ENCODE assay signal across 18 cellular contexts in genomic region chr20:44620030-44620429, GRCh38.
"Had no signal": no experiment of that assay in that cellular context is flagged by ENCODE, and none has a peak within 500 bp of the region (broad histone marks: within the 10 kb centered on the region; RNA-seq: fewer than 3 reads in every experiment).

No MANE protein-coding gene starts in this region.

- H3K36me3 Mint-ChIP-seq: natural killer cell treated with Interleukin-12 subunit alpha and Interleukin-12 subunit beta and Interleukin-15 and Interleukin-18, amount 100 ng/mL, for 72 hours had no signal

- H3K4me2 ChIP-seq: hepatocyte, smooth muscle cell had no signal

- DNase-seq: activated CD4-positive, alpha-beta T cell treated with anti-CD3 and anti-CD28 coated beads, Interleukin-2, amount 50 U/mL, for 1 hour; activated CD4-positive, CD25-positive, alpha-beta regulatory T cell; activated effector memory CD4-positive, alpha-beta T cell treated with anti-CD3 and anti-CD28 coated beads, Interleukin-2, amount 50 U/mL, for 16 hours; activated T-cell treated with anti-CD3 and anti-CD28 coated beads, Interleukin-2, amount 50 U/mL, for 1 hour; islet precursor cell; occipital lobe; stomach; testis; upper lobe of left lung had no signal

- H3K4me3 ChIP-seq: cardiac muscle cell, esophagus muscularis mucosa, hepatocyte, mucosa of descending colon, prostate gland, smooth muscle cell, stomach, testis, upper lobe of left lung had no signal

- H3K27me3 Mint-ChIP-seq: natural killer cell treated with Interleukin-12 subunit alpha and Interleukin-12 subunit beta and Interleukin-15 and Interleukin-18, amount 100 ng/mL, for 72 hours had no signal

- H3K9me3 Mint-ChIP-seq: natural killer cell treated with Interleukin-12 subunit alpha and Interleukin-12 subunit beta and Interleukin-15 and Interleukin-18, amount 100 ng/mL, for 72 hours had no signal

- H3K36me3 ChIP-seq: cardiac muscle cell, prostate gland had no signal

- H3K9me3 ChIP-seq: mucosa of descending colon, prostate gland, stomach, testis had no signal

- H3K4me3 Mint-ChIP-seq: natural killer cell treated with Interleukin-12 subunit alpha and Interleukin-12 subunit beta and Interleukin-15 and Interleukin-18, amount 100 ng/mL, for 72 hours had no signal

- H3K27ac ChIP-seq: cardiac muscle cell, esophagus muscularis mucosa, hepatocyte, prostate gland, stomach, testis, upper lobe of left lung had no signal

- H3K4me1 ChIP-seq: prostate gland had no signal

- ATAC-seq: activated naive CD4-positive, alpha-beta T cell treated with anti-CD3 and anti-CD28 coated beads, Interleukin-2, amount 50 U/mL, for 72 hours; mucosa of descending colon; natural killer cell treated with Interleukin-12 subunit alpha and Interleukin-12 subunit beta and Interleukin-15 and Interleukin-18, amount 100 ng/mL, for 72 hours; right cardiac atrium had no signal

- H3K27me3 ChIP-seq: cardiac muscle cell, esophagus muscularis mucosa, hepatocyte, stomach, testis, upper lobe of left lung had no signal
